26 cellular contexts compared by ENCODE assay signal in the genomic region with DNA sequence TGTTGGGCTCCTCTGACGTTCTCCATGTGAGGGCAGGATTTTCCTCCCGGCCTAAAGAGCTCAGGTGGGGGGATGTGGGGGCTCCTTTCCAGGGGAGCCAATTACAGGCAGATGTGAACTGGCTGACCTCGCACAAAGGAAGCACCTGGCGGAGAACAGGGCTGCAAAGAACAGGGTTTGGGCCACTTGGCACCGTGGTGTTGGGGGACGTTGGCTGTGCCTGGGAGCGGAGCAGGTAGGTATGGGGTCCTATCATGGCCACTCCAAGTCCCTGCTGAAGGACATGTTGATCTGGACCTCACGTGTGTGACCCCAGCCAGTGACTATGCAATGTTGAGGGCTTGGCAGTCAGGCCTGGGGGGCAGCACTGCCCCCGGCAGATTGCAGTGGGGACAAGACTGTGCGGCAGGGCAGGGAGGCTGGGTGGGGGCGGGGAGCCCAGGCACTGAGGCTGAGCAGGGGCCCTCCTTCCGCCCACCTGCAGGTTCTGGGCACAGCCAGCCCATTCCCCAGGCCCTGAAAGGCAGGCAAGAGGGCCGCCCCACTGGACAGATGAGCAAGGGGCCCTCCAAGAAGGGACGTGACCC. TPM values are rescaled to one million over a fixed set of nuclear protein-coding genes. Genes with fewer than 3 reads are reported as not detected.
"Had no signal": no experiment of that assay in that cellular context is flagged by ENCODE, and none has a peak within 500 bp of the region (broad histone marks: within the 10 kb centered on the region; RNA-seq: fewer than 3 reads in every experiment).

No MANE protein-coding gene starts in this region.

- H3K27ac ChIP-seq: KMS-11, RWPE1 had no signal

- H3K36me3 Mint-ChIP-seq: T-cell had no signal

- H3K9me3 ChIP-seq: SK-N-SH had no signal

- H3K4me2 ChIP-seq: KMS-11, SK-N-SH had no signal

- H3K27ac Mint-ChIP-seq: T-cell had no signal

- H3K4me1 Mint-ChIP-seq: T-cell had no signal

- H3K9me3 Mint-ChIP-seq: T-cell had no signal

- H3K9me2 ChIP-seq: SK-N-SH had no signal

- FAIRE-seq: HepG2, RCC 7860 had no signal

- DNase-seq: IMR-90, Kasumi-1, MV-4-11, NCI-H1048, NCI-H1105, NCI-H1417, NCI-H1436 treated with DMSO at 0.1 percent for 48 hours, NCI-H1930, NCI-H2081, NCI-H2107, NCI-H2227 treated with DMSO at 0.1 percent for 48 hours, NCI-H510A, NCI-H524 treated with DMSO at 0.1 percent for 48 hours, NCI-H69, NCI-H774, SHP77, SK-N-SH, SW 1271, T-cell had no signal

- H3K9ac ChIP-seq: KMS-11, SK-N-SH had no signal

- ATAC-seq: HepG2, T-cell had no signal

- H3K4me3 Mint-ChIP-seq: T-cell had no signal

RNA-seq across cellular contexts. Expression of gene FIBCD1, which starts 19.4 kb away (rescaled TPM):
- total RNA-seq: T-cell had no signal

RNA-seq across cellular contexts. Expression of gene QRFP, which starts 23.0 kb away (rescaled TPM):
- total RNA-seq: HepG2, HT1080, IMR-90, M059J, SK-MEL-5, T-cell had no signal
- polyA plus RNA-seq: HepG2, IMR-90, SK-N-SH had no signal
